ENCODE assay signal across 8 cellular contexts in genomic region chr15:77024273-77025065, GRCh38. TPM values are rescaled to one million over a fixed set of nuclear protein-coding genes. Genes with fewer than 3 reads are reported as not detected.
DNase-seq lines count a peak whose midpoint lies in the region; ATAC-seq and TF ChIP-seq lines count a peak whose summit lies in the region.
"Had no signal": no experiment of that assay in that cellular context is flagged by ENCODE, and none has a peak within 500 bp of the region (broad histone marks: within the 10 kb centered on the region; RNA-seq: fewer than 3 reads in every experiment).

No MANE protein-coding gene starts in this region.

- no peaks in the 10 kb centered on the region for H3K9me3 ChIP-seq in breast epithelium

- TF ChIP-seq CTCF in GM12875 (IDR thresholded peaks at IDR 0.05; ENCODE audit: borderline replicate concordance, insufficient read depth, low read depth, low read length) (peak; percentile 93), NB4 (IDR thresholded peaks at IDR 0.05; ENCODE audit: low read depth, low read length) (peak; percentile 94), breast epithelium (IDR thresholded peaks at IDR 0.05) (peak; percentile 62 to 89 (median 87)), kidney epithelial cell (IDR thresholded peaks at IDR 0.05; ENCODE audit: insufficient read depth, low read length, poor library complexity, severe bottlenecking) (peak; percentile 94)

- TF ChIP-seq POLR2A in NB4 (IDR thresholded peaks at IDR 0.05; ENCODE audit: extremely low read depth, insufficient read length) = no peak
- TF ChIP-seq POLR2A in breast epithelium (IDR thresholded peaks at IDR 0.05) = no peak

- DNase-seq in NB4 (ENCODE audit: low read depth) (peak; percentile 64), breast epithelium (ENCODE audit: low spot score in 2 of 2) (peak; percentile 33 to 64), kidney epithelial cell (ENCODE audit: low read depth) (no peak)
- DNase-seq in activated CD4-positive, CD25-positive, alpha-beta regulatory T cell treated with anti-CD3 and anti-CD28 coated beads, Interleukin-2, amount 50 U/mL, for 16 hours (ENCODE audit: low read depth, low spot score) = peak; percentile 50
- peak; percentile 43 for DNase-seq in stimulated activated CD4-positive, alpha-beta T cell treated with anti-CD3 and anti-CD28 coated beads, Interleukin-2, amount 100 ng/mL, for 4 hours (ENCODE audit: low read depth)

- no peaks in the 10 kb centered on the region for H3K27me3 ChIP-seq in breast epithelium
- H3K27me3 ChIP-seq in kidney epithelial cell (ENCODE audit: control insufficient read depth, insufficient read depth, low read length) = peaks cover 8% of the 10 kb centered on the region

- H3K4me3 ChIP-seq in GM12875 (ENCODE audit: low read depth, low read length) (no peak overlapping the region), NB4 (ENCODE audit: low read depth, low read length) (no peak overlapping the region), breast epithelium (no peak overlapping the region), kidney epithelial cell (ENCODE audit: low read depth, low read length) (no peak overlapping the region)

- no peaks in the 10 kb centered on the region for H3K4me1 ChIP-seq in breast epithelium

- no peak for ATAC-seq in GM21423 (IDR thresholded peaks at IDR 0.05; ENCODE audit: unreplicated experiment)

- no peaks in the 10 kb centered on the region for H3K36me3 ChIP-seq in breast epithelium
- no peaks in the 10 kb centered on the region for H3K36me3 ChIP-seq in kidney epithelial cell (ENCODE audit: control insufficient read depth, insufficient read depth, low read length)

- intact Hi-C loops in breast epithelium (cut with DNase I; ENCODE audit: low total_unique reads) = no loop called here

- no peak overlapping the region for H3K27ac ChIP-seq in breast epithelium

RNA-seq across cellular contexts. Expression of gene PSTPIP1, which starts 29.5 kb away (rescaled TPM):
- 10 to 100 TPM in 1 of 3 donors, 1 to 10 TPM in 2; 2.6 to 11.0 (median 3.9) TPM for total RNA-seq in breast epithelium
- total RNA-seq in kidney epithelial cell = 0.89 TPM in 1 of 2 replicates, not detected in the other
- total RNA-seq: glomerular endothelial cell had no signal

RNA-seq across cellular contexts. Expression of gene TSPAN3, which starts 46.4 kb away (rescaled TPM):
- total RNA-seq in breast epithelium = 100 to 1,000 TPM; 148 to 398 (median 292) TPM
- 198 and 252 TPM in 2 replicates for total RNA-seq in kidney epithelial cell
